ENCODE assay signal across 8 cellular contexts in the genomic region with DNA sequence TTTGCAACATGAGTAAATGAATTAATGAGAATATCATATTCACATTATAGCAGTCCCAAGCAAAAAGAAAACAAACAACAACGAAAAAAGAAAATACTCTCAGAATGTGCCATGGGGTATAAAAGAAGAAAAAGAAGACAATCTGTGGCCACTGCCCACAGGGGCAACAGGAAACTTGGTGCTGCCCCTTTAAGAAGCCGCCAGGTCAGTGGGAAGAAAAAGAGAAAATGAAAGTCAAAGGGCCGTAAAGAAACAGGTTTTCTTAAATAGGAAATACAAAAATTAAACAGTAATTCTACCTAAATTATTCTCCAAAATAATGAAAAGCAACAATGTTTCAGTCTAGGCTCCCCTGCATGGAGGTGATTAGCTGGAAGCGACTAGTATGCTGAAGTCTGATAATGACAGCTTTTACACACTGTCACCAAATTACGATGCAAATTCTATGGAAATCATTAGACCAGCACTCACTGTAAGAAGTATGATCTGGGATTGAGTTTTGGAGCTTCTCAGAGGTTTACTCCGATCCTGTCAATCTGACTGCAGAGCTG. TPM values are rescaled to one million over a fixed set of nuclear protein-coding genes. Genes with fewer than 3 reads are reported as not detected.
DNase-seq lines count a peak whose midpoint lies in the region; TF ChIP-seq lines count a peak whose summit lies in the region.

No MANE protein-coding gene starts in this region.

- TF ChIP-seq CTCF in GM10266 (IDR thresholded peaks at IDR 0.05; ENCODE audit: control insufficient read depth, insufficient read depth, low read depth, missing control alignments) (no peak), HFFc6 (IDR thresholded peaks at IDR 0.05) (no peak), liver (IDR thresholded peaks at IDR 0.05; ENCODE audit: low read depth, low read length, missing input control) (no peak)

- no peaks in the 10 kb centered on the region for H3K9me3 Mint-ChIP-seq in HFFc6
- H3K9me3 Mint-ChIP-seq in activated CD4-positive, alpha-beta memory T cell treated with anti-CD3 and anti-CD28 coated beads for 36 hours = no peaks in the 10 kb centered on the region

- H3K4me3 Mint-ChIP-seq in HFFc6 = peak overlapping the region; percentile 70; the same call in 1 of the 2 replicates
- H3K4me3 Mint-ChIP-seq in activated CD4-positive, alpha-beta memory T cell treated with anti-CD3 and anti-CD28 coated beads for 36 hours = peak overlapping the region; percentile 72

- CTCF ChIA-PET in activated CD4-positive, alpha-beta memory T cell treated with anti-CD3 and anti-CD28 coated beads for 36 hours (lab: Charles Lee) = interaction anchor here (1.2 to 1.8 kb wide), 2 partner anchors 13 to 132 kb away, joined by 4 to 6 read pairs; no protein-coding TSS in a partner anchor

- peak overlapping the region; percentile 21 to 51 for H3K27ac ChIP-seq in liver (ENCODE audit: low read depth in 1 of 2, low read length in 2 of 2)

- H3K27me3 ChIP-seq in liver (ENCODE audit: control insufficient read depth in 4 of 4, insufficient read depth in 4 of 4, low read length in 3 of 4) = no peaks in the 10 kb centered on the region

- no peaks in the 10 kb centered on the region for H3K9me3 ChIP-seq in liver (ENCODE audit: control insufficient read depth in 4 of 4, low read length in 3 of 4)

- TF ChIP-seq RAD21 in liver (IDR thresholded peaks at IDR 0.05) = no peak

- POLR2A ChIA-PET in activated CD4-positive, alpha-beta memory T cell treated with anti-CD3 and anti-CD28 coated beads for 36 hours (lab: Charles Lee) = no interaction called here

- H3K27ac Mint-ChIP-seq in HFFc6 = no peak overlapping the region
- H3K27ac Mint-ChIP-seq in activated CD4-positive, alpha-beta memory T cell treated with anti-CD3 and anti-CD28 coated beads for 36 hours = no peak overlapping the region

- H3K36me3 ChIP-seq in liver (ENCODE audit: control insufficient read depth in 4 of 4, insufficient read depth in 3 of 4, low read depth in 1 of 4, low read length in 3 of 4) = no peaks in the 10 kb centered on the region

- H3K36me3 Mint-ChIP-seq in HFFc6 (ENCODE audit: low read depth) = no peaks in the 10 kb centered on the region
- no peaks in the 10 kb centered on the region for H3K36me3 Mint-ChIP-seq in activated CD4-positive, alpha-beta memory T cell treated with anti-CD3 and anti-CD28 coated beads for 36 hours

- H3K4me1 Mint-ChIP-seq in HFFc6 (ENCODE audit: low read depth) = peaks cover 9% of the 10 kb centered on the region
- H3K4me1 Mint-ChIP-seq in activated CD4-positive, alpha-beta memory T cell treated with anti-CD3 and anti-CD28 coated beads for 36 hours (ENCODE audit: low read depth) = peaks cover 21% of the 10 kb centered on the region

- intact Hi-C loops in activated CD4-positive, alpha-beta memory T cell treated with anti-CD3 and anti-CD28 coated beads for 36 hours (cut with micrococcal nuclease) = no loop called here

- H3K9ac ChIP-seq in liver (ENCODE audit: low read depth in 1 of 2, low read length in 2 of 2) = peak overlapping the region; percentile 43 to 72

- peaks cover 3 to 19% (median 13%) of the 10 kb centered on the region in 4 donors for H3K4me1 ChIP-seq in liver (ENCODE audit: control insufficient read depth in 4 of 4, insufficient read depth in 4 of 4, low read length in 3 of 4)

- H3K27me3 Mint-ChIP-seq in HFFc6 (ENCODE audit: insufficient read depth) = no peaks in the 10 kb centered on the region; the same call in 1 of the 2 replicates
- H3K27me3 Mint-ChIP-seq in activated CD4-positive, alpha-beta memory T cell treated with anti-CD3 and anti-CD28 coated beads for 36 hours = no peaks in the 10 kb centered on the region

- DNase-seq in GM10266 (ENCODE audit: extremely low spot score) = peak; percentile 60
- DNase-seq in HFFc6 = no peak
- DNase-seq in activated CD4-positive, alpha-beta memory T cell treated with anti-CD3 and anti-CD28 coated beads for 36 hours = no peak
- no peak for DNase-seq in NCI-H187 (lab: John Stamatoyannopoulos, UW)
- DNase-seq in NCI-H2171 (lab: John Stamatoyannopoulos, UW) = no peak
- DNase-seq in NCI-H524 (lab: John Stamatoyannopoulos, UW) = no peak
- DNase-seq in SK-N-DZ (ENCODE audit: low spot score) = no peak

- WGBS in liver = 15% methylated on average over 6 of the region's 6 CpGs

- H3K4me3 ChIP-seq in liver (ENCODE audit: low read depth in 1 of 3, low read length in 3 of 3) = peak overlapping the region; percentile 54 to 62 (median 54)

TF ChIP-seq in liver, 16 proteins besides CTCF, POLR2A, EP300 and RAD21:
- TF ChIP-seq HNF4G (IDR thresholded peaks at IDR 0.05) = no peak
- TF ChIP-seq MAX (IDR thresholded peaks at IDR 0.05) = peak; percentile 19

RNA-seq across cellular contexts. Expression of gene GMDS, which starts 23.6 kb away (rescaled TPM):
- total RNA-seq in HFFc6 (2021; fragmentation: NEBNext Ultra II Directional; extraction: Animal tissue kit (Norgen Biotek cat#: 25700)) = 10 to 100 TPM; 13.2 to 18.0 (median 14.7) TPM
- 10 to 100 TPM; 34.7 to 36.4 TPM for total RNA-seq in activated CD4-positive, alpha-beta memory T cell treated with anti-CD3 and anti-CD28 coated beads for 36 hours
- 10 to 100 TPM in 1 of 2 donors, 1 to 10 TPM in 1; 3.5 to 15.6 TPM for total RNA-seq in liver
- 10 to 100 TPM; 12.5 to 13.5 TPM for polyA plus RNA-seq in liver
- polyA plus RNA-seq in SK-N-DZ (2014; cell fraction: cytosol; rRNA removed) = 12.0 and 14.9 TPM in 2 replicates
- 2.5 and 3.8 TPM in 2 replicates for polyA plus RNA-seq in SK-N-DZ (2014; cell fraction: nucleus; rRNA removed)
